ENCODE assay signal across 19 cellular contexts in genomic region chr17:33396818-33397217, GRCh38.
DNase-seq lines count a peak whose midpoint lies in the region; ATAC-seq, FAIRE-seq and TF ChIP-seq lines count a peak whose summit lies in the region.
"Had no signal": no experiment of that assay in that cellular context is flagged by ENCODE, and none has a peak within 500 bp of the region (broad histone marks: within the 10 kb centered on the region; RNA-seq: fewer than 3 reads in every experiment).

No MANE protein-coding gene starts in this region.

- ATAC-seq in foreskin keratinocyte, result peak; percentile 20
- ATAC-seq in HG03097 (IDR thresholded peaks at IDR 0.05; ENCODE audit: low FRiP score, unreplicated experiment), result no peak
- ATAC-seq in GM21526 (IDR thresholded peaks at IDR 0.05; ENCODE audit: low FRiP score, unreplicated experiment), result no peak

- no peaks in the 10 kb centered on the region for H3K36me3 ChIP-seq in ascending aorta
- H3K36me3 ChIP-seq: HAP-1 had no signal

- no peaks in the 10 kb centered on the region for H3K4me1 ChIP-seq in foreskin keratinocyte
- no peaks in the 10 kb centered on the region for H3K4me1 ChIP-seq in ascending aorta
- H3K4me1 ChIP-seq: HAP-1 had no signal

- intact Hi-C loops in ascending aorta (cut with DNase I), result loop anchor here (10.0 kb wide), 1 partner anchor 58 kb away; no protein-coding TSS in a partner anchor

- peak; percentile 20 for FAIRE-seq in urothelium cell line (lab: Jason Lieb, UNC)
- FAIRE-seq: GM12891, GM18507, H54 had no signal

- no peak overlapping the region for H3K27ac ChIP-seq in foreskin keratinocyte
- H3K27ac ChIP-seq in ascending aorta, result no peak overlapping the region

- no peaks in the 10 kb centered on the region for H3K9me3 ChIP-seq in ascending aorta
- H3K9me3 ChIP-seq: HAP-1 had no signal

- TF ChIP-seq CTCF in foreskin keratinocyte (conservative IDR thresholded peaks at IDR 0.05), result no peak
- no peak for TF ChIP-seq CTCF in ascending aorta (IDR thresholded peaks at IDR 0.05)

- no peaks in the 10 kb centered on the region for H3K27me3 ChIP-seq in foreskin keratinocyte
- H3K27me3 ChIP-seq in ascending aorta, result no peaks in the 10 kb centered on the region

- peak; percentile 49 for DNase-seq in NCI-H226
- peak; percentile 7 for DNase-seq in amniotic epithelial cell (ENCODE audit: low read depth)
- peak; percentile 0 to 4 for DNase-seq in foreskin keratinocyte
- DNase-seq in urothelium cell line (ENCODE audit: low spot score), result no peak
- no peak for DNase-seq in ascending aorta (ENCODE audit: low spot score in 2 of 2)
- DNase-seq: C1 segment of cervical spinal cord; Calu3; CD4-positive, alpha-beta memory T cell; COR-L47; DMS53; DMS79 treated with DMSO at 0.1 percent for 48 hours; GF-D8; GOT3 had no signal

- no peak overlapping the region for H3K4me3 ChIP-seq in ascending aorta
- H3K4me3 ChIP-seq: HAP-1 had no signal

Comparison
In these comparisons a context has a peak if more than half of its experiments do, and no peak if none do; other contexts are left out.
1. DNase-seq: peak in NCI-H226 (single experiment), amniotic epithelial cell (single experiment) and foreskin keratinocyte (2 of 2); none in urothelium cell line (single experiment) and ascending aorta (0 of 2).